ENCODE assay signal across 8 cellular contexts in genomic region chr1:23838401-23838866, GRCh38. TPM values are rescaled to one million over a fixed set of nuclear protein-coding genes. Genes with fewer than 3 reads are reported as not detected.
DNase-seq lines count a peak whose midpoint lies in the region; ATAC-seq and TF ChIP-seq lines count a peak whose summit lies in the region.

No MANE protein-coding gene starts in this region.

- H3K27me3 ChIP-seq in PC-9 (ENCODE audit: insufficient read depth, low read depth), result no peaks in the 10 kb centered on the region

- intact Hi-C loops in PC-9 (cut with micrococcal nuclease; ENCODE audit: unreplicated experiment), result no loop called here

- no peaks in the 10 kb centered on the region for H3K36me3 ChIP-seq in PC-9 (ENCODE audit: low read depth)

- peak overlapping the region; percentile 52; the same call in 1 of the 2 replicates for H2AFZ ChIP-seq in PC-9

- no peaks in the 10 kb centered on the region for H4K20me1 ChIP-seq in PC-9 (ENCODE audit: insufficient read depth)

- H3K4me2 ChIP-seq in PC-9, result peak overlapping the region; percentile 83

- no peaks in the 10 kb centered on the region for H3K9me3 ChIP-seq in PC-9 (ENCODE audit: insufficient read depth, low read depth)

- H3K4me1 ChIP-seq in PC-9 (replicated peaks; ENCODE audit: insufficient read depth), result no peaks in the 10 kb centered on the region

- TF ChIP-seq CTCF in PC-9 (conservative IDR thresholded peaks at IDR 0.05) (no peak), fibroblast of the aortic adventitia (IDR thresholded peaks at IDR 0.05; ENCODE audit: insufficient read depth, low read length) (no peak)

- no peaks in the 10 kb centered on the region for H3K9me2 ChIP-seq in PC-9 (ENCODE audit: insufficient read depth)

- H3K79me2 ChIP-seq in PC-9 (ENCODE audit: low read depth), result no peaks in the 10 kb centered on the region

- H3K4me3 ChIP-seq in PC-9 (peak overlapping the region; percentile 54), fibroblast of the aortic adventitia (ENCODE audit: low read depth, low read length) (peak overlapping the region; percentile 57)

- POLR2A ChIA-PET in PC-9 (lab: Charles Lee; ENCODE audit: unreplicated experiment), result interaction anchor here (0.7 kb wide), 1 partner anchor 1132 kb away, joined by 29 read pairs; no protein-coding TSS in a partner anchor

- ATAC-seq in HG03521 (IDR thresholded peaks at IDR 0.05; ENCODE audit: unreplicated experiment), result peak; percentile 65

- DNase-seq in GDM1 (lab: John Stamatoyannopoulos, UW), result peak; percentile 33
- peak in 1 of 2 experiments; percentile 55 for DNase-seq in PC-9
- peak; percentile 62 for DNase-seq in activated T-helper 1 cell treated with Interleukin-2 at 50 U/mL for 16 hours (ENCODE audit: low read depth)
- peak; percentile 37 for DNase-seq in fibroblast of the aortic adventitia (ENCODE audit: low read depth)
- peak in 33 of 56 donors; percentile 1 to 62 (median 20) for DNase-seq in nucleus accumbens (lab: John Stamatoyannopoulos, UW)
- peak; percentile 15 for DNase-seq in stromal cell of bone marrow (ENCODE audit: low read depth)
- DNase-seq in middle frontal gyrus (ENCODE audit: extremely low spot score, low spot score), result no peak

- BruUV-seq in PC-9 (replicated peaks; lab: Mats Ljungman, UMichigan), result no TSS peak

- CTCF ChIA-PET in PC-9 (lab: Charles Lee), result no interaction called here

- no peak overlapping the region for H3K27ac ChIP-seq in PC-9

- H3F3A ChIP-seq in PC-9 (ENCODE audit: insufficient read depth, low read depth), result no peaks in the 10 kb centered on the region

RNA-seq across cellular contexts. Expression of gene HMGCL, which starts 13.2 kb away (rescaled TPM):
- total RNA-seq in PC-9 (2021) (43.2 and 53.4 TPM in 2 replicates), fibroblast of the aortic adventitia (ENCODE audit: low replicate concordance) (28.4 and 38.1 TPM in 2 replicates)

RNA-seq across cellular contexts. Expression of gene FUCA1, which starts 29.7 kb away (rescaled TPM):
- total RNA-seq in PC-9 (2021), result 29.0 and 30.9 TPM in 2 replicates
- total RNA-seq in fibroblast of the aortic adventitia (ENCODE audit: low replicate concordance), result 3.8 and 5.9 TPM in 2 replicates

RNA-seq across cellular contexts. Expression of gene GALE, which starts 37.9 kb away (rescaled TPM):
- 40.5 and 45.8 TPM in 2 replicates for total RNA-seq in PC-9 (2021)
- 5.0 and 16.7 TPM in 2 replicates for total RNA-seq in fibroblast of the aortic adventitia (ENCODE audit: low replicate concordance)

RNA-seq across cellular contexts. Expression of gene LYPLA2, which starts 47.5 kb away (rescaled TPM):
- 90.1 and 94.9 TPM in 2 replicates for total RNA-seq in PC-9 (2021)
- total RNA-seq in fibroblast of the aortic adventitia (ENCODE audit: low replicate concordance), result 11.8 and 39.9 TPM in 2 replicates
